Comparison of ENCODE assay signal across 2 cellular contexts in the genomic region with DNA sequence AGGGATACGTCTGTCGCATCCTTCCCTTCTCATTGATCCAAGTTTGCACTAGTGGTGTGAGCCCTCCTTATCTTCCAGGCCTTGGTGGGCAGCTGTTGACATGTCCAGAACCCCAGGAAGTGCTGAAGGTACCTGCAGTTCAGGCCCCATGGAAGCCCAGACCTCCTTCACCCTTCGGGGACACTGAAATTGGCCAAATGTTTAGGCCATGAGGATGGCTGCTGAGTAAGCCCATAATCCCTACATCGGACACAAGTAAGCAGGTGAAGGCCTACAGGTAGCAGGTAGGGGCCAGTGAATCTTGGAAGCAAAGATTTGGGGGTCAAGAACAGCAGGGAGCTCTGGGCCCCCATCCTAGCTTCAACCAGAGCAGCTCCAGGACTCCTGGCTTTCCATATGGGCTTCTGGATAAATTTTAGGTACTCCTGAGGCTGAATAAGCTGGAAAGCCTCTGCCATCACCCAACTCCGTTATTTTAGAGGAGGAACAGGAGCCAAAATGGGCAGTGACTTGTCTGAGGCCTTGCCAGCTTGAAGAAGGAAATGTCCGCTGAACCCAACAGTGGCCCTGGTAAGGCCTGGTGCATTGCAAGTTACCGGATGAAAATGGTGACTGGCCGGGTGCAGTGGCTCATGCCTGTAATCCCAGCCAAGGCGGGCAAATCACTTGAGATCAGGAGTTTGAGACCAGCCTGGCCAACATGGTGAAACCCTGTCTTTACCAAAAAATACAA.
TF ChIP-seq lines count a peak whose summit lies in the region.

No MANE protein-coding gene starts in this region.

TF ChIP-seq in GM12878, 131 proteins besides CTCF, POLR2A, EP300 and RAD21:
- TF ChIP-seq SMARCA5 (IDR thresholded peaks at IDR 0.05) (no peak), JUND (IDR thresholded peaks at IDR 0.05; ENCODE audit: low read depth, low read length) (no peak), NBN (IDR thresholded peaks at IDR 0.05) (no peak), ZNF217 (IDR thresholded peaks at IDR 0.05) (no peak), YY1 (IDR thresholded peaks at IDR 0.05; ENCODE audit: low read depth, low read length) (no peak), TCF3 (IDR thresholded peaks at IDR 0.05; ENCODE audit: borderline replicate concordance, insufficient read depth, low read depth, low read length) (no peak), ZNF274 (IDR thresholded peaks at IDR 0.05; ENCODE audit: insufficient read depth, insufficient read length) (no peak), ZSCAN29 (IDR thresholded peaks at IDR 0.05) (no peak), BCL11A (IDR thresholded peaks at IDR 0.05; ENCODE audit: low read depth, low read length) (no peak)
TF ChIP-seq in GM12878: peak in this region for 0.

TF ChIP-seq in GM23338, 12 proteins besides CTCF, POLR2A, EP300 and RAD21:
- TF ChIP-seq STAT1 (IDR thresholded peaks at IDR 0.05; ENCODE audit: unreplicated experiment) (no peak), EZH2 (IDR thresholded peaks at IDR 0.05; ENCODE audit: low read depth, unreplicated experiment) (no peak), EZH2phosphoT487 (IDR thresholded peaks at IDR 0.05; ENCODE audit: unreplicated experiment) (no peak), NANOG (IDR thresholded peaks at IDR 0.05; ENCODE audit: borderline replicate concordance) (no peak), JUNB (IDR thresholded peaks at IDR 0.05; ENCODE audit: unreplicated experiment) (no peak), POLR2AphosphoS5 (IDR thresholded peaks at IDR 0.05; ENCODE audit: low read depth) (no peak), CREB1 (CRISPR knock-in tag; IDR thresholded peaks at IDR 0.05; ENCODE audit: low read depth) (no peak), ZNF114 (CRISPR knock-in tag; IDR thresholded peaks at IDR 0.05) (no peak), ZNF331 (CRISPR knock-in tag; IDR thresholded peaks at IDR 0.05; ENCODE audit: low read depth) (no peak)
- TF ChIP-seq, protein P1, sequence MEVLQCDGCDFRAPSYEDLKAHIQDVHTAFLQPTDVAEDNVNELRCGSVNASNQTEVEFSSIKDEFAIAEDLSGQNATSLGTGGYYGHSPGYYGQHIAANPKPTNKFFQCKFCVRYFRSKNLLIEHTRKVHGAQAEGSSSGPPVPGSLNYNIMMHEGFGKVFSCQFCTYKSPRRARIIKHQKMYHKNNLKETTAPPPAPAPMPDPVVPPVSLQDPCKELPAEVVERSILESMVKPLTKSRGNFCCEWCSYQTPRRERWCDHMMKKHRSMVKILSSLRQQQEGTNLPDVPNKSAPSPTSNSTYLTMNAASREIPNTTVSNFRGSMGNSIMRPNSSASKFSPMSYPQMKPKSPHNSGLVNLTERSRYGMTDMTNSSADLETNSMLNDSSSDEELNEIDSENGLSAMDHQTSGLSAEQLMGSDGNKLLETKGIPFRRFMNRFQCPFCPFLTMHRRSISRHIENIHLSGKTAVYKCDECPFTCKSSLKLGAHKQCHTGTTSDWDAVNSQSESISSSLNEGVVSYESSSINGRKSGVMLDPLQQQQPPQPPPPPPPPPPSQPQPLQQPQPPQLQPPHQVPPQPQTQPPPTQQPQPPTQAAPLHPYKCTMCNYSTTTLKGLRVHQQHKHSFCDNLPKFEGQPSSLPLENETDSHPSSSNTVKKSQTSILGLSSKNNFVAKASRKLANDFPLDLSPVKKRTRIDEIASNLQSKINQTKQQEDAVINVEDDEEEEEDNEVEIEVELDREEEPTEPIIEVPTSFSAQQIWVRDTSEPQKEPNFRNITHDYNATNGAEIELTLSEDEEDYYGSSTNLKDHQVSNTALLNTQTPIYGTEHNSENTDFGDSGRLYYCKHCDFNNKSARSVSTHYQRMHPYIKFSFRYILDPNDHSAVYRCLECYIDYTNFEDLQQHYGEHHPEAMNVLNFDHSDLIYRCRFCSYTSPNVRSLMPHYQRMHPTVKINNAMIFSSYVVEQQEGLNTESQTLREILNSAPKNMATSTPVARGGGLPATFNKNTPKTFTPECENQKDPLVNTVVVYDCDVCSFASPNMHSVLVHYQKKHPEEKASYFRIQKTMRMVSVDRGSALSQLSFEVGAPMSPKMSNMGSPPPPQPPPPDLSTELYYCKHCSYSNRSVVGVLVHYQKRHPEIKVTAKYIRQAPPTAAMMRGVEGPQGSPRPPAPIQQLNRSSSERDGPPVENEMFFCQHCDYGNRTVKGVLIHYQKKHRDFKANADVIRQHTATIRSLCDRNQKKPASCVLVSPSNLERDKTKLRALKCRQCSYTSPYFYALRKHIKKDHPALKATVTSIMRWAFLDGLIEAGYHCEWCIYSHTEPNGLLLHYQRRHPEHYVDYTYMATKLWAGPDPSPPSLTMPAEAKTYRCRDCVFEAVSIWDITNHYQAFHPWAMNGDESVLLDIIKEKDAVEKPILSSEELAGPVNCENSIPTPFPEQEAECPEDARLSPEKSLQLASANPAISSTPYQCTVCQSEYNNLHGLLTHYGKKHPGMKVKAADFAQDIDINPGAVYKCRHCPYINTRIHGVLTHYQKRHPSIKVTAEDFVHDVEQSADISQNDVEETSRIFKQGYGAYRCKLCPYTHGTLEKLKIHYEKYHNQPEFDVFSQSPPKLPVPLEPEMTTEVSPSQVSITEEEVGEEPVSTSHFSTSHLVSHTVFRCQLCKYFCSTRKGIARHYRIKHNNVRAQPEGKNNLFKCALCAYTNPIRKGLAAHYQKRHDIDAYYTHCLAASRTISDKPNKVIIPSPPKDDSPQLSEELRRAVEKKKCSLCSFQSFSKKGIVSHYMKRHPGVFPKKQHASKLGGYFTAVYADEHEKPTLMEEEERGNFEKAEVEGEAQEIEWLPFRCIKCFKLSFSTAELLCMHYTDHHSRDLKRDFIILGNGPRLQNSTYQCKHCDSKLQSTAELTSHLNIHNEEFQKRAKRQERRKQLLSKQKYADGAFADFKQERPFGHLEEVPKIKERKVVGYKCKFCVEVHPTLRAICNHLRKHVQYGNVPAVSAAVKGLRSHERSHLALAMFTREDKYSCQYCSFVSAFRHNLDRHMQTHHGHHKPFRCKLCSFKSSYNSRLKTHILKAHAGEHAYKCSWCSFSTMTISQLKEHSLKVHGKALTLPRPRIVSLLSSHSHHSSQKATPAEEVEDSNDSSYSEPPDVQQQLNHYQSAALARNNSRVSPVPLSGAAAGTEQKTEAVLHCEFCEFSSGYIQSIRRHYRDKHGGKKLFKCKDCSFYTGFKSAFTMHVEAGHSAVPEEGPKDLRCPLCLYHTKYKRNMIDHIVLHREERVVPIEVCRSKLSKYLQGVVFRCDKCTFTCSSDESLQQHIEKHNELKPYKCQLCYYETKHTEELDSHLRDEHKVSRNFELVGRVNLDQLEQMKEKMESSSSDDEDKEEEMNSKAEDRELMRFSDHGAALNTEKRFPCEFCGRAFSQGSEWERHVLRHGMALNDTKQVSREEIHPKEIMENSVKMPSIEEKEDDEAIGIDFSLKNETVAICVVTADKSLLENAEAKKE (CRISPR knock-in tag; IDR thresholded peaks at IDR 0.05) = no peak
- TF ChIP-seq, protein P2, sequence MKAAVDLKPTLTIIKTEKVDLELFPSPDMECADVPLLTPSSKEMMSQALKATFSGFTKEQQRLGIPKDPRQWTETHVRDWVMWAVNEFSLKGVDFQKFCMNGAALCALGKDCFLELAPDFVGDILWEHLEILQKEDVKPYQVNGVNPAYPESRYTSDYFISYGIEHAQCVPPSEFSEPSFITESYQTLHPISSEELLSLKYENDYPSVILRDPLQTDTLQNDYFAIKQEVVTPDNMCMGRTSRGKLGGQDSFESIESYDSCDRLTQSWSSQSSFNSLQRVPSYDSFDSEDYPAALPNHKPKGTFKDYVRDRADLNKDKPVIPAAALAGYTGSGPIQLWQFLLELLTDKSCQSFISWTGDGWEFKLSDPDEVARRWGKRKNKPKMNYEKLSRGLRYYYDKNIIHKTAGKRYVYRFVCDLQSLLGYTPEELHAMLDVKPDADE (IDR thresholded peaks at IDR 0.05) = no peak
- TF ChIP-seq, protein P3, sequence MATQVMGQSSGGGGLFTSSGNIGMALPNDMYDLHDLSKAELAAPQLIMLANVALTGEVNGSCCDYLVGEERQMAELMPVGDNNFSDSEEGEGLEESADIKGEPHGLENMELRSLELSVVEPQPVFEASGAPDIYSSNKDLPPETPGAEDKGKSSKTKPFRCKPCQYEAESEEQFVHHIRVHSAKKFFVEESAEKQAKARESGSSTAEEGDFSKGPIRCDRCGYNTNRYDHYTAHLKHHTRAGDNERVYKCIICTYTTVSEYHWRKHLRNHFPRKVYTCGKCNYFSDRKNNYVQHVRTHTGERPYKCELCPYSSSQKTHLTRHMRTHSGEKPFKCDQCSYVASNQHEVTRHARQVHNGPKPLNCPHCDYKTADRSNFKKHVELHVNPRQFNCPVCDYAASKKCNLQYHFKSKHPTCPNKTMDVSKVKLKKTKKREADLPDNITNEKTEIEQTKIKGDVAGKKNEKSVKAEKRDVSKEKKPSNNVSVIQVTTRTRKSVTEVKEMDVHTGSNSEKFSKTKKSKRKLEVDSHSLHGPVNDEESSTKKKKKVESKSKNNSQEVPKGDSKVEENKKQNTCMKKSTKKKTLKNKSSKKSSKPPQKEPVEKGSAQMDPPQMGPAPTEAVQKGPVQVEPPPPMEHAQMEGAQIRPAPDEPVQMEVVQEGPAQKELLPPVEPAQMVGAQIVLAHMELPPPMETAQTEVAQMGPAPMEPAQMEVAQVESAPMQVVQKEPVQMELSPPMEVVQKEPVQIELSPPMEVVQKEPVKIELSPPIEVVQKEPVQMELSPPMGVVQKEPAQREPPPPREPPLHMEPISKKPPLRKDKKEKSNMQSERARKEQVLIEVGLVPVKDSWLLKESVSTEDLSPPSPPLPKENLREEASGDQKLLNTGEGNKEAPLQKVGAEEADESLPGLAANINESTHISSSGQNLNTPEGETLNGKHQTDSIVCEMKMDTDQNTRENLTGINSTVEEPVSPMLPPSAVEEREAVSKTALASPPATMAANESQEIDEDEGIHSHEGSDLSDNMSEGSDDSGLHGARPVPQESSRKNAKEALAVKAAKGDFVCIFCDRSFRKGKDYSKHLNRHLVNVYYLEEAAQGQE (IDR thresholded peaks at IDR 0.05; ENCODE audit: unreplicated experiment) = no peak
